3 cellular contexts compared by ENCODE assay signal in the genomic region with DNA sequence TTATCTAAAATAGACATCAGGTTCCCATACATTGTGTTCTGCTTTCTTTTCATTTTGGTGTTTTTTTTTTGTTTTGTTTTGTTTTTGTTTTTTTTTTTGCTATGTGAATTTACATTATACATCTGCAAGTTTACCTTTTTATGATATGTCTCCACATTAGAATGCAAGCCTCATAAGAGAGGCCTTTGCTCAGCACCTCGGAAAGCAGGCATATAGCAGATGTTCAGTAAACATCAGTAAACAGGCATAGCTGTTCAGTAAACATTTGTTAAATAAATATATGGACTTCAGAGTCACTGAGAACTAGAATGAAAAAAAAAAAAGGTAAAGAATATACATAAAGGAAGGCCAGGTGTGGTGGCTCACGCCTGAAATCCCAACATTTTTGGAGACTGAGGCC.
"Had no signal": no experiment of that assay in that cellular context is flagged by ENCODE, and none has a peak within 500 bp of the region (broad histone marks: within the 10 kb centered on the region; RNA-seq: fewer than 3 reads in every experiment).

No MANE protein-coding gene starts in this region.

- DNase-seq: GDM1, GF-D8 had no signal

- H3K4me3 ChIP-seq: GM12878 had no signal
